9 cellular contexts compared by ENCODE assay signal in genomic region chr1:117534995-117535467, GRCh38.
DNase-seq lines count a peak whose midpoint lies in the region; ATAC-seq, FAIRE-seq and TF ChIP-seq lines count a peak whose summit lies in the region.
"Had no signal": no experiment of that assay in that cellular context is flagged by ENCODE, and none has a peak within 500 bp of the region (broad histone marks: within the 10 kb centered on the region; RNA-seq: fewer than 3 reads in every experiment).

No MANE protein-coding gene starts in this region.

- H3K4me1 ChIP-seq in colonic mucosa (no peaks in the 10 kb centered on the region), lower lobe of right lung (no peaks in the 10 kb centered on the region)

- peak; percentile 76 for FAIRE-seq in GM18507 (lab: Jason Lieb, UNC)

- H3K9ac ChIP-seq in colonic mucosa (ENCODE audit: low read depth in 2 of 2, low read length in 2 of 2), result no peak overlapping the region

- DNase-seq in AG08395 (ENCODE audit: low spot score) (peak; percentile 59), GM18507 (ENCODE audit: extremely low spot score, insufficient read length, low read depth) (peak; percentile 23), NCI-H2029 treated with DMSO at 0.1 percent for 48 hours (lab: John Stamatoyannopoulos, UW) (peak; percentile 62), UCSD-AML1 (lab: John Stamatoyannopoulos, UW; ENCODE audit: unreplicated experiment) (peak; percentile 45), colonic mucosa (peak; percentile 43), lower lobe of right lung (no peak)

- H3K36me3 ChIP-seq in colonic mucosa, result no peaks in the 10 kb centered on the region
- H3K36me3 ChIP-seq in lower lobe of right lung, result no peaks in the 10 kb centered on the region

- H3K9me3 ChIP-seq in colonic mucosa, result no peaks in the 10 kb centered on the region
- H3K9me3 ChIP-seq in lower lobe of right lung, result no peaks in the 10 kb centered on the region

- no peak overlapping the region for H3K4me3 ChIP-seq in colonic mucosa
- no peak overlapping the region for H3K4me3 ChIP-seq in lower lobe of right lung
- H3K4me3 ChIP-seq: skin epidermis had no signal

- H3K36me3 Mint-ChIP-seq in stimulated activated memory B cell treated with anti-CD40 and anti-IgM and Interleukin-4, amounts not matched to agents 10 μg/mL and 1 μg/mL and 100 μg/mL, for 72 hours, result peaks cover under 1% of the 10 kb centered on the region

- no peak overlapping the region for H3K27ac ChIP-seq in colonic mucosa
- no peak overlapping the region for H3K27ac ChIP-seq in lower lobe of right lung
- H3K27ac ChIP-seq: skin epidermis had no signal

- no peak overlapping the region for H3K27ac Mint-ChIP-seq in stimulated activated memory B cell treated with anti-CD40 and anti-IgM and Interleukin-4, amounts not matched to agents 10 μg/mL and 1 μg/mL and 100 μg/mL, for 72 hours

- no peaks in the 10 kb centered on the region for H3K9me3 Mint-ChIP-seq in stimulated activated memory B cell treated with anti-CD40 and anti-IgM and Interleukin-4, amounts not matched to agents 10 μg/mL and 1 μg/mL and 100 μg/mL, for 72 hours

- peak; percentile 70 for ATAC-seq in HG03039 (IDR thresholded peaks at IDR 0.05; ENCODE audit: unreplicated experiment)
- peak; percentile 89 to 92 for ATAC-seq in lower lobe of right lung
- ATAC-seq in stimulated activated memory B cell treated with anti-CD40 and anti-IgM and Interleukin-4, amounts not matched to agents 10 μg/mL and 1 μg/mL and 100 μg/mL, for 72 hours, result peak; percentile 91

- TF ChIP-seq CTCF in colonic mucosa (IDR thresholded peaks at IDR 0.05), result peak; percentile 54
- TF ChIP-seq CTCF in lower lobe of right lung (IDR thresholded peaks at IDR 0.05), result peak; percentile 61

- no peaks in the 10 kb centered on the region for H3K27me3 Mint-ChIP-seq in stimulated activated memory B cell treated with anti-CD40 and anti-IgM and Interleukin-4, amounts not matched to agents 10 μg/mL and 1 μg/mL and 100 μg/mL, for 72 hours

- no peak overlapping the region for H3K4me3 Mint-ChIP-seq in stimulated activated memory B cell treated with anti-CD40 and anti-IgM and Interleukin-4, amounts not matched to agents 10 μg/mL and 1 μg/mL and 100 μg/mL, for 72 hours

- intact Hi-C loops in colonic mucosa (cut with DNase I), result loop anchor here (2.0 to 5.0 kb wide), 2 partner anchors 137 to 220 kb away; no protein-coding TSS in a partner anchor
- intact Hi-C loops in lower lobe of right lung (cut with DNase I), result loop anchor here (10.0 kb wide), 1 partner anchor 220 kb away; no protein-coding TSS in a partner anchor

- no peaks in the 10 kb centered on the region for H3K4me1 Mint-ChIP-seq in stimulated activated memory B cell treated with anti-CD40 and anti-IgM and Interleukin-4, amounts not matched to agents 10 μg/mL and 1 μg/mL and 100 μg/mL, for 72 hours

- no peaks in the 10 kb centered on the region for H3K27me3 ChIP-seq in colonic mucosa
- H3K27me3 ChIP-seq in lower lobe of right lung (ENCODE audit: low read depth), result no peaks in the 10 kb centered on the region
